In the genomic region with DNA sequence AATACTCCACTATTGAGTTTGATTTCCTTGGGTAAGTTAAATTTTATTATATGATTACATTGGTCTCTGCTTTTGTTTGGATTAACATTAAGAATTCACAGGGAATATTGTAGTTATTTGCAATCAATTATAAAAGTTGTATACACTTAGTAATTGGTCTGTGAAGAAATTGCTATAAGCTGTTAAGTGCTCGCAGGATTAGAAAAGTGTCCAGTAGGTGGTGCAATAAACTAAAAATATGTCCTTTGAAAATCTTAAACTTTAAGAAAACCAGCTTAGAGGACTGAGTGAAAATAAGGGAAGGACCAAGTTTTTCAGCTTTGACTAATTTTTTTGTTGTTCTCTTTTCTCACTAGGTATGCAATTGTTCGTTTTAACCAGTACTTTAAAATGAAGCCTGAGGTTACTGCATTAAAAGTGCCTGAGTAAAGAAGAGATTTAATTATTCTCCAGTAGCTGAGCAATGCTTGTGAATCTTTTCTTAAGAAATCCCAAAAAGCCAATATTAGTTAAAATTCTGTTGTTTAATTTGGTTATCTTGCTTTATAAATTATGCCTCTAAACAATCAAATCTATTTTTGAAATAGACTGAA, we compare ENCODE assay signal across 8 cellular contexts. TPM values are rescaled to one million over a fixed set of nuclear protein-coding genes. Genes with fewer than 3 reads are reported as not detected.
DNase-seq lines count a peak whose midpoint lies in the region; ATAC-seq, FAIRE-seq and TF ChIP-seq lines count a peak whose summit lies in the region.

No MANE protein-coding gene starts in this region.

- WGBS in stomach, 5 donors, result 16 to 22% (median 19%) methylated on average over 2 of the region's 2 CpGs

- no peaks in the 10 kb centered on the region for H3K9me3 ChIP-seq in stomach

- H3K27me3 ChIP-seq in stomach, result no peaks in the 10 kb centered on the region

- no peak overlapping the region for H3K4me3 ChIP-seq in foreskin fibroblast (ENCODE audit: low read depth in 1 of 2, low read length in 2 of 2)
- no peak overlapping the region for H3K4me3 ChIP-seq in stomach

- TF ChIP-seq POLR2A in stomach (IDR thresholded peaks at IDR 0.05), result no peak

- H3K27ac ChIP-seq in stomach, result no peak overlapping the region

- peak; percentile 57 for TF ChIP-seq CTCF in foreskin fibroblast (IDR thresholded peaks at IDR 0.05; ENCODE audit: low read depth, low read length)
- TF ChIP-seq CTCF in stomach (IDR thresholded peaks at IDR 0.05), result peak in 5 of 7 experiments; percentile 19 to 58 (median 43)

- intact Hi-C loops in stomach (cut with DNase I; ENCODE audit: low total_unique reads), result no loop called here

- TF ChIP-seq RAD21 in Ishikawa (IDR thresholded peaks at IDR 0.05; ENCODE audit: low read depth), result peak; percentile 51

- peak; percentile 77 for FAIRE-seq in GM18507 (lab: Jason Lieb, UNC)

- no peak for ATAC-seq in stimulated activated naive CD8-positive, alpha-beta T cell treated with anti-CD3 and anti-CD28 coated beads, Interleukin-15, Interleukin-2, amounts not matched to agents 100 U/mL and 50 U/mL, for 24 hours

- peak; percentile 48 for DNase-seq in Ammon's horn (ENCODE audit: low spot score)
- no peak for DNase-seq in GM18507 (ENCODE audit: extremely low spot score, insufficient read length, low read depth)
- peak; percentile 44 for DNase-seq in SK-N-DZ (ENCODE audit: low spot score)
- DNase-seq in foreskin fibroblast, result peak; percentile 18 to 58
- no peak for DNase-seq in stomach
- no peak for DNase-seq in stimulated activated CD4-positive, alpha-beta T cell treated with anti-CD3 and anti-CD28 coated beads, Interleukin-12 subunit alpha, Interleukin-12 subunit beta, amount 100 ng/mL, for 4 hours
- DNase-seq in stimulated activated naive CD8-positive, alpha-beta T cell treated with anti-CD3 and anti-CD28 coated beads, Interleukin-15, Interleukin-2, amounts not matched to agents 100 U/mL and 50 U/mL, for 24 hours, result no peak

- H3K36me3 ChIP-seq in stomach, result peaks cover 0 to 26% (median 13%) of the 10 kb centered on the region in 4 donors

- H3K4me1 ChIP-seq in stomach, result peaks cover 0 to 35% (median 9%) of the 10 kb centered on the region in 4 donors

- TF ChIP-seq EP300 in Ishikawa (IDR thresholded peaks at IDR 0.05; ENCODE audit: borderline replicate concordance) (no peak), stomach (IDR thresholded peaks at IDR 0.05) (no peak)

TF ChIP-seq in Ishikawa, 13 proteins besides CTCF, POLR2A, EP300 and RAD21:
- TF ChIP-seq TEAD4 (IDR thresholded peaks at IDR 0.05), result no peak
- no peak for TF ChIP-seq CEBPB (IDR thresholded peaks at IDR 0.05)
- no peak for TF ChIP-seq ZBTB7A (IDR thresholded peaks at IDR 0.05; ENCODE audit: low read depth)
- TF ChIP-seq FOXM1 (IDR thresholded peaks at IDR 0.05; ENCODE audit: borderline replicate concordance, low read depth), result no peak
- TF ChIP-seq, protein P1, sequence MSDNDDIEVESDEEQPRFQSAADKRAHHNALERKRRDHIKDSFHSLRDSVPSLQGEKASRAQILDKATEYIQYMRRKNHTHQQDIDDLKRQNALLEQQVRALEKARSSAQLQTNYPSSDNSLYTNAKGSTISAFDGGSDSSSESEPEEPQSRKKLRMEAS (IDR thresholded peaks at IDR 0.05), result no peak
- TF ChIP-seq TCF12 (IDR thresholded peaks at IDR 0.05; ENCODE audit: low read depth), result no peak
- TF ChIP-seq TAF1 (IDR thresholded peaks at IDR 0.05; ENCODE audit: low read depth), result no peak

RNA-seq across cellular contexts. Expression of gene ETNK1, which starts 59.7 kb away (rescaled TPM):
- polyA plus RNA-seq in SK-N-DZ (2014; cell fraction: cytosol; rRNA removed), result 38.4 and 39.3 TPM in 2 replicates
- polyA plus RNA-seq in SK-N-DZ (2014; cell fraction: nucleus; rRNA removed), result 71.3 and 77.6 TPM in 2 replicates
- 100 to 1,000 TPM in 2 of 5 donors, 10 to 100 TPM in 3; 35.3 to 168 (median 51.9) TPM for total RNA-seq in stomach
- polyA plus RNA-seq in stomach, result 10 to 100 TPM in 2 of 3 donors, 1 to 10 TPM in 1; 7.5 to 28.9 (median 21.4) TPM

Comparison
In these comparisons a context has a peak if more than half of its experiments do, and no peak if none do; other contexts are left out.
1. DNase-seq: peak in Ammon's horn (single experiment), SK-N-DZ (single experiment) and foreskin fibroblast (2 of 2); none in GM18507 (single experiment), stomach (single experiment), stimulated activated CD4-positive, alpha-beta T cell treated with anti-CD3 and anti-CD28 coated beads, Interleukin-12 subunit alpha, Interleukin-12 subunit beta, amount 100 ng/mL, for 4 hours (single experiment) and stimulated activated naive CD8-positive, alpha-beta T cell treated with anti-CD3 and anti-CD28 coated beads, Interleukin-15, Interleukin-2, amounts not matched to agents 100 U/mL and 50 U/mL, for 24 hours (single experiment).